Comparison of ENCODE assay signal across 1 cellular context in the genomic region with DNA sequence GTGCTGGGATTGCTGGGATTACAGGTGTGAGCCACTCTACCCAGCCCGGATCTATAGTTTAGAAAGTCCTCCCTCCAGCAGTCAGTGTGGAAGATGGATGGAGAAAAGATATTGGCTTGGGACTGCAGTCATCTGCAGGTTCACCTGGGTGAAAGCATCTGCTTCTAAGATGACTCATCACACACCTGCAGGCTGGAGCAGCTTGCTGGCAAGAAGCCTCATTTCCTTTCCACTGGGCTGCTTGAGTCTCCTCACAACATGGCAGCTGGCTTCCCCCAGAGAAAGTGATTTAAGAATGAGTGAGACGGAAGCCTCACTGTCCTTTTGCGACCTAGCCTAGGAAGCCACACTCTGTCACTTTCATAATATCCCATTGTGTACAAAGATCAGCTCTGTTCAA.
TF ChIP-seq lines count a peak whose summit lies in the region.

No MANE protein-coding gene starts in this region.

TF ChIP-seq in GM12878, 131 proteins besides CTCF, POLR2A, EP300 and RAD21 (continued from another document):
- TF ChIP-seq CEBPB (IDR thresholded peaks at IDR 0.05; ENCODE audit: borderline replicate concordance in 1 of 2, low read depth in 2 of 2, low read length in 2 of 2) (no peak), NFIC (IDR thresholded peaks at IDR 0.05; ENCODE audit: low read depth, low read length) (no peak), BMI1 (IDR thresholded peaks at IDR 0.05; ENCODE audit: borderline replicate concordance) (no peak), HDGF (IDR thresholded peaks at IDR 0.05) (no peak), PML (IDR thresholded peaks at IDR 0.05; ENCODE audit: low read length) (no peak)
- TF ChIP-seq, protein P1, sequence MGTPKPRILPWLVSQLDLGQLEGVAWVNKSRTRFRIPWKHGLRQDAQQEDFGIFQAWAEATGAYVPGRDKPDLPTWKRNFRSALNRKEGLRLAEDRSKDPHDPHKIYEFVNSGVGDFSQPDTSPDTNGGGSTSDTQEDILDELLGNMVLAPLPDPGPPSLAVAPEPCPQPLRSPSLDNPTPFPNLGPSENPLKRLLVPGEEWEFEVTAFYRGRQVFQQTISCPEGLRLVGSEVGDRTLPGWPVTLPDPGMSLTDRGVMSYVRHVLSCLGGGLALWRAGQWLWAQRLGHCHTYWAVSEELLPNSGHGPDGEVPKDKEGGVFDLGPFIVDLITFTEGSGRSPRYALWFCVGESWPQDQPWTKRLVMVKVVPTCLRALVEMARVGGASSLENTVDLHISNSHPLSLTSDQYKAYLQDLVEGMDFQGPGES (IDR thresholded peaks at IDR 0.05), result no peak
